Comparison of ENCODE assay signal across 37 cellular contexts in genomic region chr9:35942286-35942685, GRCh38. TPM values are rescaled to one million over a fixed set of nuclear protein-coding genes. Genes with fewer than 3 reads are reported as not detected.
"Had no signal": no experiment of that assay in that cellular context is flagged by ENCODE, and none has a peak within 500 bp of the region (broad histone marks: within the 10 kb centered on the region; RNA-seq: fewer than 3 reads in every experiment).

No MANE protein-coding gene starts in this region.

- H3K9me3 Mint-ChIP-seq: activated B cell treated with CpG ODN at 0.5 μM for 24 hours; activated CD4-positive, alpha-beta T cell treated with anti-CD3 and anti-CD28 coated beads, Interleukin-2, amount 10 ng/mL, durations not matched to agents 24 days and 14 days; activated naive CD4-positive, alpha-beta T cell treated with anti-CD3 and anti-CD28 coated beads, Interleukin-2, amount 50 U/mL, for 24 hours; brain; central memory CD8-positive, alpha-beta T cell had no signal

- H3K36me3 Mint-ChIP-seq: activated naive CD4-positive, alpha-beta T cell treated with anti-CD3 and anti-CD28 coated beads, Interleukin-2, amount 10 ng/mL, durations not matched to agents 7 days and 5 days; activated naive CD4-positive, alpha-beta T cell treated with anti-CD3 and anti-CD28 coated beads, Interleukin-2, amount 50 U/mL, for 24 hours; brain had no signal

- H3K36me3 ChIP-seq: ascending aorta, cardiac muscle cell had no signal

- H3K27ac ChIP-seq: ascending aorta, cardiac muscle cell, VCaP had no signal

- H3K4me3 Mint-ChIP-seq: activated B cell treated with CpG ODN at 0.5 μM for 24 hours; activated CD4-positive, alpha-beta memory T cell treated with anti-CD3 and anti-CD28 coated beads, Interleukin-2, amount 10 ng/mL, durations not matched to agents 7 days and 5 days; activated CD4-positive, alpha-beta T cell treated with anti-CD3 and anti-CD28 coated beads, Interleukin-2, amount 10 ng/mL, durations not matched to agents 24 days and 14 days; activated CD8-positive, alpha-beta memory T cell treated with anti-CD3 and anti-CD28 coated beads, Interleukin-2, amount 10 ng/mL, durations not matched to agents 7 days and 5 days; activated CD8-positive, alpha-beta T cell treated with anti-CD3 and anti-CD28 coated beads, Interleukin-2, amount 10 ng/mL, durations not matched to agents 7 days and 5 days; activated naive CD4-positive, alpha-beta T cell treated with anti-CD3 and anti-CD28 coated beads, Interleukin-2, amount 10 ng/mL, durations not matched to agents 7 days and 5 days; activated naive CD4-positive, alpha-beta T cell treated with anti-CD3 and anti-CD28 coated beads, Interleukin-2, amount 50 U/mL, for 24 hours; activated naive CD8-positive, alpha-beta T cell; activated naive CD8-positive, alpha-beta T cell treated with anti-CD3 and anti-CD28 coated beads, Interleukin-2, amount 10 ng/mL, durations not matched to agents 7 days and 5 days; activated naive CD8-positive, alpha-beta T cell treated with anti-CD3 and anti-CD28 coated beads, Interleukin-2, amount 50 U/mL, for 24 hours; activated T-cell treated with anti-CD3 and anti-CD28 coated beads, Interleukin-2, amount 50 U/mL, for 24 hours; brain; central memory CD8-positive, alpha-beta T cell; T-helper 2 cell treated with Interferon-gamma antibody and Interleukin-4, amounts not matched to agents 5 μg/mL and 100 μg/mL, for 36 hours had no signal

- H3K4me3 ChIP-seq: ascending aorta, cardiac muscle cell had no signal

- H3K27ac Mint-ChIP-seq: activated B cell treated with CpG ODN at 0.5 μM for 24 hours; activated CD4-positive, alpha-beta memory T cell treated with anti-CD3 and anti-CD28 coated beads, Interleukin-2, amount 10 ng/mL, durations not matched to agents 7 days and 5 days; activated CD4-positive, alpha-beta T cell treated with anti-CD3 and anti-CD28 coated beads, Interleukin-2, amount 10 ng/mL, durations not matched to agents 24 days and 14 days; activated CD8-positive, alpha-beta memory T cell treated with anti-CD3 and anti-CD28 coated beads, Interleukin-2, amount 10 ng/mL, durations not matched to agents 7 days and 5 days; activated CD8-positive, alpha-beta T cell treated with anti-CD3 and anti-CD28 coated beads, Interleukin-2, amount 10 ng/mL, durations not matched to agents 7 days and 5 days; activated naive CD4-positive, alpha-beta T cell treated with anti-CD3 and anti-CD28 coated beads, Interleukin-2, amount 10 ng/mL, durations not matched to agents 7 days and 5 days; activated naive CD8-positive, alpha-beta T cell; activated naive CD8-positive, alpha-beta T cell treated with anti-CD3 and anti-CD28 coated beads, Interleukin-2, amount 10 ng/mL, durations not matched to agents 7 days and 5 days; activated naive CD8-positive, alpha-beta T cell treated with anti-CD3 and anti-CD28 coated beads, Interleukin-2, amount 50 U/mL, for 24 hours; activated T-cell treated with anti-CD3 and anti-CD28 coated beads, Interleukin-2, amount 50 U/mL, for 24 hours; activated T-helper 2 cell treated with anti-CD3 and anti-CD28 coated beads, Interferon-gamma antibody, Interleukin-2, Interleukin-4, amounts not matched to agents 10 μg/mL and 5 μg/mL and 100 μg/mL, durations not matched to agents 14 hours and 24 hours and 36 hours; brain; T-helper 2 cell treated with Interferon-gamma antibody and Interleukin-4, amounts not matched to agents 5 μg/mL and 100 μg/mL, for 36 hours had no signal

- H3K27me3 ChIP-seq: ascending aorta had no signal

- ATAC-seq: activated CD8-positive, alpha-beta memory T cell treated with anti-CD3 and anti-CD28 coated beads, Interleukin-2, amount 10 ng/mL, durations not matched to agents 7 days and 5 days; activated CD8-positive, alpha-beta T cell treated with anti-CD3 and anti-CD28 coated beads, Interleukin-2, amount 10 ng/mL, durations not matched to agents 7 days and 5 days; activated naive CD8-positive, alpha-beta T cell treated with anti-CD3 and anti-CD28 coated beads, Interleukin-2, amount 50 U/mL, for 24 hours had no signal

- H3K27me3 Mint-ChIP-seq: activated CD4-positive, alpha-beta memory T cell treated with anti-CD3 and anti-CD28 coated beads, Interleukin-2, amount 10 ng/mL, durations not matched to agents 7 days and 5 days; activated CD4-positive, alpha-beta T cell treated with anti-CD3 and anti-CD28 coated beads, Interleukin-2, amount 10 ng/mL, durations not matched to agents 24 days and 14 days; activated CD8-positive, alpha-beta memory T cell treated with anti-CD3 and anti-CD28 coated beads, Interleukin-2, amount 10 ng/mL, durations not matched to agents 7 days and 5 days; activated naive CD4-positive, alpha-beta T cell treated with anti-CD3 and anti-CD28 coated beads, Interleukin-2, amount 50 U/mL, for 24 hours; activated naive CD8-positive, alpha-beta T cell; activated naive CD8-positive, alpha-beta T cell treated with anti-CD3 and anti-CD28 coated beads, Interleukin-2, amount 10 ng/mL, durations not matched to agents 7 days and 5 days; activated naive CD8-positive, alpha-beta T cell treated with anti-CD3 and anti-CD28 coated beads, Interleukin-2, amount 50 U/mL, for 24 hours; activated T-cell treated with anti-CD3 and anti-CD28 coated beads, Interleukin-2, amount 50 U/mL, for 24 hours; central memory CD8-positive, alpha-beta T cell had no signal

- H3K9me3 ChIP-seq: ascending aorta had no signal

- DNase-seq: activated B cell treated with CpG ODN at 0.5 μM for 24 hours; activated CD4-positive, alpha-beta memory T cell treated with anti-CD3 and anti-CD28 coated beads, Interleukin-2, amount 10 ng/mL, durations not matched to agents 7 days and 5 days; activated CD4-positive, alpha-beta T cell treated with anti-CD3 and anti-CD28 coated beads for 4 hours; activated CD4-positive, alpha-beta T cell treated with anti-CD3 and anti-CD28 coated beads, Interleukin-2, amount 10 ng/mL, durations not matched to agents 24 days and 14 days; activated CD4-positive, alpha-beta T cell treated with anti-CD3 and anti-CD28 coated beads, Interleukin-2, amount 50 U/mL, for 48 hours; activated CD4-positive, CD25-positive, alpha-beta regulatory T cell treated with anti-CD3 and anti-CD28 coated beads, Interleukin-2, amount 50 U/mL, for 72 hours; activated CD8-positive, alpha-beta memory T cell treated with anti-CD3 and anti-CD28 coated beads for 24 hours; activated CD8-positive, alpha-beta memory T cell treated with anti-CD3 and anti-CD28 coated beads, Interleukin-2, amount 10 ng/mL, durations not matched to agents 7 days and 5 days; activated CD8-positive, alpha-beta memory T cell treated with anti-CD3 and anti-CD28 coated beads, Interleukin-2, amount 50 U/mL, for 48 hours; activated CD8-positive, alpha-beta T cell treated with anti-CD3 and anti-CD28 coated beads, Interleukin-2, amount 10 ng/mL, durations not matched to agents 7 days and 5 days; activated effector memory CD4-positive, alpha-beta T cell treated with Interleukin-2 at 50 U/mL for 16 hours; activated gamma-delta T cell; activated naive CD4-positive, alpha-beta T cell treated with anti-CD3 and anti-CD28 coated beads, Interleukin-2, amount 10 ng/mL, durations not matched to agents 7 days and 5 days; activated naive CD4-positive, alpha-beta T cell treated with Interleukin-2 at 50 U/mL for 16 hours; activated naive CD8-positive, alpha-beta T cell treated with anti-CD3 and anti-CD28 coated beads, Interleukin-2, amount 10 ng/mL, durations not matched to agents 7 days and 5 days; activated naive CD8-positive, alpha-beta T cell treated with anti-CD3 and anti-CD28 coated beads, Interleukin-2, amount 50 U/mL, for 24 hours; activated T-cell treated with anti-CD3 and anti-CD28 coated beads, Interleukin-2, amount 50 U/mL, for 24 hours; activated T-cell treated with anti-CD3 and anti-CD28 coated beads, Interleukin-2, amount 50 U/mL, for 48 hours; amygdala; anterior cingulate cortex; caudate nucleus; cerebellar nuclear complex; T-helper 2 cell; T-helper 9 cell had no signal

RNA-seq across cellular contexts. Expression of gene OR2S2, which starts 15.7 kb away (rescaled TPM):
- total RNA-seq: activated B cell treated with CpG ODN at 0.5 μM for 24 hours; activated CD4-positive, alpha-beta memory T cell treated with anti-CD3 and anti-CD28 coated beads, Interleukin-2, amount 10 ng/mL, durations not matched to agents 7 days and 5 days; activated CD4-positive, alpha-beta T cell treated with anti-CD3 and anti-CD28 coated beads, Interleukin-2, amount 10 ng/mL, durations not matched to agents 24 days and 14 days; activated CD8-positive, alpha-beta memory T cell treated with anti-CD3 and anti-CD28 coated beads, Interleukin-2, amount 10 ng/mL, durations not matched to agents 7 days and 5 days; activated CD8-positive, alpha-beta T cell treated with anti-CD3 and anti-CD28 coated beads, Interleukin-2, amount 10 ng/mL, durations not matched to agents 7 days and 5 days; activated naive CD8-positive, alpha-beta T cell treated with anti-CD3 and anti-CD28 coated beads, Interleukin-2, amount 10 ng/mL, durations not matched to agents 7 days and 5 days; activated T-helper 2 cell treated with anti-CD3 and anti-CD28 coated beads, Interferon-gamma antibody, Interleukin-2, Interleukin-4, amounts not matched to agents 10 μg/mL and 5 μg/mL and 100 μg/mL, durations not matched to agents 14 hours and 24 hours and 36 hours; ascending aorta; bronchial epithelial cell; cardiac muscle cell; chondrocyte; T-helper 1 cell treated with Interleukin-12 subunit alpha and Interleukin-12 subunit beta and Interleukin-4 antibody, amounts not matched to agents 30 ng/mL and 1 ng/mL, for 36 hours had no signal
- polyA plus RNA-seq: adipose tissue, cardiac muscle cell had no signal

RNA-seq across cellular contexts. Expression of gene SPAAR, which starts 33.0 kb away (rescaled TPM):
- total RNA-seq: activated B cell treated with CpG ODN at 0.5 μM for 24 hours; activated CD4-positive, alpha-beta memory T cell treated with anti-CD3 and anti-CD28 coated beads, Interleukin-2, amount 10 ng/mL, durations not matched to agents 7 days and 5 days; activated CD4-positive, alpha-beta T cell treated with anti-CD3 and anti-CD28 coated beads, Interleukin-2, amount 10 ng/mL, durations not matched to agents 24 days and 14 days; activated CD8-positive, alpha-beta memory T cell treated with anti-CD3 and anti-CD28 coated beads, Interleukin-2, amount 10 ng/mL, durations not matched to agents 7 days and 5 days; activated CD8-positive, alpha-beta T cell treated with anti-CD3 and anti-CD28 coated beads, Interleukin-2, amount 10 ng/mL, durations not matched to agents 7 days and 5 days; activated naive CD8-positive, alpha-beta T cell treated with anti-CD3 and anti-CD28 coated beads, Interleukin-2, amount 10 ng/mL, durations not matched to agents 7 days and 5 days; activated T-helper 2 cell treated with anti-CD3 and anti-CD28 coated beads, Interferon-gamma antibody, Interleukin-2, Interleukin-4, amounts not matched to agents 10 μg/mL and 5 μg/mL and 100 μg/mL, durations not matched to agents 14 hours and 24 hours and 36 hours; bronchial epithelial cell; T-helper 1 cell treated with Interleukin-12 subunit alpha and Interleukin-12 subunit beta and Interleukin-4 antibody, amounts not matched to agents 30 ng/mL and 1 ng/mL, for 36 hours had no signal

RNA-seq across cellular contexts. Expression of gene HRCT1, which starts 36.3 kb away (rescaled TPM):
- total RNA-seq: activated B cell treated with CpG ODN at 0.5 μM for 24 hours; activated CD4-positive, alpha-beta memory T cell treated with anti-CD3 and anti-CD28 coated beads, Interleukin-2, amount 10 ng/mL, durations not matched to agents 7 days and 5 days; activated CD4-positive, alpha-beta T cell treated with anti-CD3 and anti-CD28 coated beads, Interleukin-2, amount 10 ng/mL, durations not matched to agents 24 days and 14 days; activated CD8-positive, alpha-beta memory T cell treated with anti-CD3 and anti-CD28 coated beads, Interleukin-2, amount 10 ng/mL, durations not matched to agents 7 days and 5 days; activated CD8-positive, alpha-beta T cell treated with anti-CD3 and anti-CD28 coated beads, Interleukin-2, amount 10 ng/mL, durations not matched to agents 7 days and 5 days; activated naive CD8-positive, alpha-beta T cell treated with anti-CD3 and anti-CD28 coated beads, Interleukin-2, amount 10 ng/mL, durations not matched to agents 7 days and 5 days; activated T-helper 2 cell treated with anti-CD3 and anti-CD28 coated beads, Interferon-gamma antibody, Interleukin-2, Interleukin-4, amounts not matched to agents 10 μg/mL and 5 μg/mL and 100 μg/mL, durations not matched to agents 14 hours and 24 hours and 36 hours; cardiac muscle cell; T-helper 1 cell treated with Interleukin-12 subunit alpha and Interleukin-12 subunit beta and Interleukin-4 antibody, amounts not matched to agents 30 ng/mL and 1 ng/mL, for 36 hours had no signal
- polyA plus RNA-seq: cardiac muscle cell had no signal
